24 cellular contexts compared by ENCODE assay signal in genomic region chr16:31042866-31043265, GRCh38. TPM values are rescaled to one million over a fixed set of nuclear protein-coding genes. Genes with fewer than 3 reads are reported as not detected.
A peak's percentile ranks its signal among the peaks of the same experiment; 100 is the strongest.
DNase-seq lines count a peak whose midpoint lies in the region; ATAC-seq and TF ChIP-seq lines count a peak whose summit lies in the region.
"Had no signal": no experiment of that assay in that cellular context is flagged by ENCODE, and none has a peak within 500 bp of the region (broad histone marks: within the 10 kb centered on the region; RNA-seq: fewer than 3 reads in every experiment).

No MANE protein-coding gene starts in this region.

- TF ChIP-seq CTCF in HEK293 (tag by site-specific recombination; IDR thresholded peaks at IDR 0.05), result no peak
- no peak for TF ChIP-seq CTCF in WTC11 (IDR thresholded peaks at IDR 0.05)

- POLR2A ChIA-PET in HEK293 (lab: Yijun Ruan, JAX) (interaction anchor here (1.5 kb wide), 1 partner anchor 31 kb away, joined by 4 read pairs; the partner anchor contains the start of genes ZNF646 and ZNF668), WTC11 (lab: Charles Lee) (interaction anchor here (0.5 to 1.8 kb wide), 7 partner anchors 31 to 403 kb away, joined by 3 to 9 read pairs (median 5); partner anchors contain the start of genes ZNF646 and ZNF668)

- DNase-seq in D341Med (ENCODE audit: low spot score) (peak; percentile 10), WTC11 (ENCODE audit: low spot score) (no peak), T-helper 2 cell (no peak), sciatic nerve (ENCODE audit: low spot score) (no peak), T-helper 17 cell (no peak)
- DNase-seq: 8988T; BE2C; CD8-positive, alpha-beta memory T cell; DMS153; DND-41; NCI-H1048; NCI-H1417; NCI-H1694 treated with DMSO at 0.1 percent for 48 hours; NCI-H2081; NCI-H226; NCI-H510A; NCI-H69; RPMI8226; SHP77 had no signal

- no peaks in the 10 kb centered on the region for H3K4me1 ChIP-seq in HEK293 (ENCODE audit: control insufficient read depth, insufficient read depth, low read length)
- H3K4me1 ChIP-seq in iPS-15b (ENCODE audit: control insufficient read depth, insufficient read depth, low read length), result no peaks in the 10 kb centered on the region
- H3K4me1 ChIP-seq: BE2C had no signal

- no peak for ATAC-seq in WTC11
- no peak for ATAC-seq in sciatic nerve
- ATAC-seq in T-helper 17 cell, result no peak

- intact Hi-C loops in sciatic nerve (cut with DNase I), result no loop called here

- H3K27ac ChIP-seq in HEK293 (ENCODE audit: extremely low read depth, low read depth, low read length), result no peak overlapping the region
- H3K27ac ChIP-seq: GM23248 had no signal

- H3K27me3 ChIP-seq in iPS-15b (ENCODE audit: control insufficient read depth, insufficient read depth, low read length), result no peaks in the 10 kb centered on the region
- H3K27me3 ChIP-seq: BE2C had no signal

- H3K36me3 ChIP-seq in HEK293 (ENCODE audit: control insufficient read depth in 2 of 2, insufficient read depth in 1 of 2, low read length in 2 of 2) (peaks cover 0 to 43% of the 10 kb centered on the region in 2 experiments; a peak in 2 of 3 replicates), iPS-15b (ENCODE audit: control insufficient read depth, insufficient read depth, low read length) (peaks cover 8% of the 10 kb centered on the region)
- H3K36me3 ChIP-seq: BE2C had no signal

- H3K27me3 Mint-ChIP-seq in WTC11 (ENCODE audit: low read depth), result peaks cover 5% of the 10 kb centered on the region; the same call in 1 of the 2 replicates
- H3K27me3 Mint-ChIP-seq in T-helper 17 cell, result no peaks in the 10 kb centered on the region
- H3K27me3 Mint-ChIP-seq: IgD-negative memory B cell had no signal

- H3K27ac Mint-ChIP-seq in WTC11, result no peak overlapping the region
- no peak overlapping the region for H3K27ac Mint-ChIP-seq in T-helper 17 cell
- H3K27ac Mint-ChIP-seq: IgD-negative memory B cell had no signal

- H3K4me3 Mint-ChIP-seq in WTC11, result peak overlapping the region; percentile 57
- no peak overlapping the region for H3K4me3 Mint-ChIP-seq in T-helper 17 cell
- H3K4me3 Mint-ChIP-seq: CD14-positive monocyte; CD8-positive, alpha-beta memory T cell; IgD-negative memory B cell had no signal

- H3K4me3 ChIP-seq in HEK293 (ENCODE audit: low read depth, low read length) (no peak overlapping the region), iPS-15b (ENCODE audit: low read depth, low read length) (peak overlapping the region; percentile 68)
- H3K4me3 ChIP-seq: GM23248 had no signal

- H3K4me1 Mint-ChIP-seq in WTC11, result peaks cover 5% of the 10 kb centered on the region; the same call in 1 of the 2 replicates
- H3K4me1 Mint-ChIP-seq in T-helper 17 cell, result peaks cover 3% of the 10 kb centered on the region

- CTCF ChIA-PET in HEK293 (lab: Yijun Ruan, JAX) (interaction anchor here (0.6 to 2.1 kb wide), 4 partner anchors 53 to 1195 kb away, joined by 3 to 8 read pairs (median 4); partner anchors contain the start of gene HSD3B7), WTC11 (lab: Charles Lee) (interaction anchor here (0.6 to 3.0 kb wide), 34 partner anchors 9 to 434 kb away, joined by 3 to 83 read pairs (median 6); partner anchors contain the start of genes ARMC5, HSD3B7, KAT8 and PRSS8)

- no peaks in the 10 kb centered on the region for H3K9me3 Mint-ChIP-seq in WTC11
- H3K9me3 Mint-ChIP-seq: CD8-positive, alpha-beta memory T cell; IgD-negative memory B cell had no signal

- H3K36me3 Mint-ChIP-seq in WTC11 (no peaks in the 10 kb centered on the region), T-helper 17 cell (ENCODE audit: low read depth) (peaks cover 3% of the 10 kb centered on the region)
- H3K36me3 Mint-ChIP-seq: IgD-negative memory B cell had no signal

- H3K9me3 ChIP-seq in HEK293 (ENCODE audit: control insufficient read depth, insufficient read depth, low read depth, low read length), result no peaks in the 10 kb centered on the region
- no peaks in the 10 kb centered on the region for H3K9me3 ChIP-seq in iPS-15b (ENCODE audit: control insufficient read depth, insufficient read depth, low read length)
- H3K9me3 ChIP-seq in T-helper 17 cell (ENCODE audit: control insufficient read depth, low read length, poor library complexity, severe bottlenecking), result no peaks in the 10 kb centered on the region
- H3K9me3 ChIP-seq: BE2C had no signal

- peak overlapping the region; percentile 54 for H3K9ac ChIP-seq in iPS-15b (ENCODE audit: low read depth, low read length)
- H3K9ac ChIP-seq: GM23248 had no signal

TF ChIP-seq in HEK293, 187 proteins besides CTCF, POLR2A, EP300 and RAD21:
- no peak for TF ChIP-seq ZNF112 (tag by site-specific recombination; IDR thresholded peaks at IDR 0.05)
- no peak for TF ChIP-seq ZNF211 (tag by site-specific recombination; IDR thresholded peaks at IDR 0.05; ENCODE audit: low read depth)
- TF ChIP-seq ZNF561 (tag by site-specific recombination; IDR thresholded peaks at IDR 0.05; ENCODE audit: borderline replicate concordance), result no peak
- TF ChIP-seq ZIC2 (tag by site-specific recombination; IDR thresholded peaks at IDR 0.05), result no peak
- TF ChIP-seq, protein P1, sequence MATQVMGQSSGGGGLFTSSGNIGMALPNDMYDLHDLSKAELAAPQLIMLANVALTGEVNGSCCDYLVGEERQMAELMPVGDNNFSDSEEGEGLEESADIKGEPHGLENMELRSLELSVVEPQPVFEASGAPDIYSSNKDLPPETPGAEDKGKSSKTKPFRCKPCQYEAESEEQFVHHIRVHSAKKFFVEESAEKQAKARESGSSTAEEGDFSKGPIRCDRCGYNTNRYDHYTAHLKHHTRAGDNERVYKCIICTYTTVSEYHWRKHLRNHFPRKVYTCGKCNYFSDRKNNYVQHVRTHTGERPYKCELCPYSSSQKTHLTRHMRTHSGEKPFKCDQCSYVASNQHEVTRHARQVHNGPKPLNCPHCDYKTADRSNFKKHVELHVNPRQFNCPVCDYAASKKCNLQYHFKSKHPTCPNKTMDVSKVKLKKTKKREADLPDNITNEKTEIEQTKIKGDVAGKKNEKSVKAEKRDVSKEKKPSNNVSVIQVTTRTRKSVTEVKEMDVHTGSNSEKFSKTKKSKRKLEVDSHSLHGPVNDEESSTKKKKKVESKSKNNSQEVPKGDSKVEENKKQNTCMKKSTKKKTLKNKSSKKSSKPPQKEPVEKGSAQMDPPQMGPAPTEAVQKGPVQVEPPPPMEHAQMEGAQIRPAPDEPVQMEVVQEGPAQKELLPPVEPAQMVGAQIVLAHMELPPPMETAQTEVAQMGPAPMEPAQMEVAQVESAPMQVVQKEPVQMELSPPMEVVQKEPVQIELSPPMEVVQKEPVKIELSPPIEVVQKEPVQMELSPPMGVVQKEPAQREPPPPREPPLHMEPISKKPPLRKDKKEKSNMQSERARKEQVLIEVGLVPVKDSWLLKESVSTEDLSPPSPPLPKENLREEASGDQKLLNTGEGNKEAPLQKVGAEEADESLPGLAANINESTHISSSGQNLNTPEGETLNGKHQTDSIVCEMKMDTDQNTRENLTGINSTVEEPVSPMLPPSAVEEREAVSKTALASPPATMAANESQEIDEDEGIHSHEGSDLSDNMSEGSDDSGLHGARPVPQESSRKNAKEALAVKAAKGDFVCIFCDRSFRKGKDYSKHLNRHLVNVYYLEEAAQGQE (tag by site-specific recombination; IDR thresholded peaks at IDR 0.05), result peak; percentile 88
TF ChIP-seq in HEK293: peak in this region for 1.

TF ChIP-seq in WTC11, 78 proteins besides CTCF, POLR2A, EP300 and RAD21 (continues in another document):
- TF ChIP-seq GABPB1 (CRISPR knock-in tag; IDR thresholded peaks at IDR 0.05) (no peak), RORB (CRISPR knock-in tag; IDR thresholded peaks at IDR 0.05) (no peak), ZBTB43 (CRISPR knock-in tag; IDR thresholded peaks at IDR 0.05) (no peak), SP1 (CRISPR knock-in tag; conservative IDR thresholded peaks at IDR 0.05) (no peak), ZNF138 (CRISPR knock-in tag; conservative IDR thresholded peaks at IDR 0.05) (no peak), ZNF219 (CRISPR knock-in tag; IDR thresholded peaks at IDR 0.05; ENCODE audit: borderline replicate concordance) (no peak)

RNA-seq across cellular contexts. Expression of gene STX4, which starts 9.5 kb away (rescaled TPM):
- total RNA-seq in WTC11 (2021) (31.3 to 38.4 TPM (median 32.5 TPM) in 3 replicates), sciatic nerve (93.5 TPM), T-helper 17 cell (10 to 100 TPM; 72.0 to 72.1 TPM)

RNA-seq across cellular contexts. Expression of gene ZNF668, which starts 31.2 kb away (rescaled TPM):
- total RNA-seq in WTC11 (2021) (13.5 to 17.3 TPM (median 16.6 TPM) in 3 replicates), sciatic nerve (6.8 TPM), T-helper 17 cell (10 to 100 TPM in 1 of 2 donors, 1 to 10 TPM in 1; 9.6 to 12.1 TPM)

RNA-seq across cellular contexts. Expression of gene ZNF646, which starts 31.4 kb away (rescaled TPM):
- total RNA-seq in WTC11 (2021) (26.7 to 29.3 TPM (median 29.1 TPM) in 3 replicates), sciatic nerve (16.3 TPM), T-helper 17 cell (10 to 100 TPM; 17.0 to 21.7 TPM)

RNA-seq across cellular contexts. Expression of gene STX1B, which starts 32.4 kb away (rescaled TPM):
- 15.9 to 20.5 TPM (median 19.9 TPM) in 3 replicates for total RNA-seq in WTC11 (2021)
- 2.1 TPM for total RNA-seq in sciatic nerve
- under 1 TPM; 0.27 to 0.47 TPM for total RNA-seq in T-helper 17 cell

RNA-seq across cellular contexts. Expression of gene PRSS53, which starts 45.9 kb away (rescaled TPM):
- total RNA-seq in WTC11 (2021) (2.5 to 4.9 TPM (median 4.1 TPM) in 3 replicates), sciatic nerve (3.1 TPM), T-helper 17 cell (1 to 10 TPM; 3.2 to 4.4 TPM)
